9 cellular contexts compared by ENCODE assay signal in genomic region chr2:241509408-241509784, GRCh38. TPM values are rescaled to one million over a fixed set of nuclear protein-coding genes. Genes with fewer than 3 reads are reported as not detected.
DNase-seq lines count a peak whose midpoint lies in the region; ATAC-seq and TF ChIP-seq lines count a peak whose summit lies in the region.
"Had no signal": no experiment of that assay in that cellular context is flagged by ENCODE, and none has a peak within 500 bp of the region (broad histone marks: within the 10 kb centered on the region; RNA-seq: fewer than 3 reads in every experiment).

No MANE protein-coding gene starts in this region.

- H3K9ac ChIP-seq in duodenal mucosa (ENCODE audit: low read depth in 1 of 2, low read length in 2 of 2): peak overlapping the region; percentile 75 to 81

- no peak for TF ChIP-seq CTCF in A673 (conservative IDR thresholded peaks at IDR 0.05; ENCODE audit: low read depth, low read length)
- TF ChIP-seq CTCF in natural killer cell (IDR thresholded peaks at IDR 0.05): no peak

- intact Hi-C loops in A673 (cut with micrococcal nuclease; ENCODE audit: unreplicated experiment): no loop called here
- intact Hi-C loops in natural killer cell (cut with micrococcal nuclease): loop anchor here (5.0 kb wide), 2 partner anchors 128 to 192 kb away; partner anchors contain the start of genes ATG4B, HDLBP, SEPTIN2 and THAP4

- H3K9me3 Mint-ChIP-seq in natural killer cell: no peaks in the 10 kb centered on the region

- peaks cover 7 to 31% of the 10 kb centered on the region in 2 donors for H3K4me1 Mint-ChIP-seq in natural killer cell

- DNase-seq in A673 (ENCODE audit: low spot score) (no peak), natural killer cell (no peak), mucosa of gallbladder (ENCODE audit: low spot score) (no peak), NCI-H2196 (lab: John Stamatoyannopoulos, UW; ENCODE audit: unreplicated experiment) (no peak), HK-2 (ENCODE audit: unreplicated experiment) (no peak)
- DNase-seq in Jurkat, Clone E6-1 (ENCODE audit: low read depth, low spot score): no peak
- DNase-seq: GF-D8 had no signal

- TSS peak; percentile 38 for BruUV-seq in A673 (replicated peaks; lab: Mats Ljungman, UMichigan)

- H3K36me3 ChIP-seq in A673 (ENCODE audit: insufficient read depth, low read length, poor library complexity, severe bottlenecking): peaks cover 4% of the 10 kb centered on the region
- peaks cover 0 to 2% of the 10 kb centered on the region in 2 donors for H3K36me3 ChIP-seq in duodenal mucosa (ENCODE audit: control insufficient read depth in 1 of 2, insufficient read depth in 2 of 2, low read length in 2 of 2)

- H3K27ac ChIP-seq in A673 (ENCODE audit: low read depth, low read length, poor library complexity, severe bottlenecking): peak overlapping the region; percentile 87
- no peak overlapping the region for H3K27ac ChIP-seq in duodenal mucosa (ENCODE audit: low read depth, low read length)

- H3K4me1 ChIP-seq in A673 (ENCODE audit: insufficient read depth, low read length, poor library complexity, severe bottlenecking) (peaks cover 18% of the 10 kb centered on the region), duodenal mucosa (ENCODE audit: control insufficient read depth in 1 of 2, insufficient read depth in 2 of 2, low read length in 2 of 2) (peaks cover 19 to 29% of the 10 kb centered on the region in 2 donors)

- H3K27me3 ChIP-seq in A673 (replicated peaks; ENCODE audit: insufficient read depth, low read depth, low read length, poor library complexity): no peaks in the 10 kb centered on the region
- no peaks in the 10 kb centered on the region for H3K27me3 ChIP-seq in duodenal mucosa (ENCODE audit: control insufficient read depth in 1 of 2, insufficient read depth in 2 of 2, low read length in 2 of 2)

- CTCF ChIA-PET in A673 (lab: Charles Lee): no interaction called here

- H3K4me3 Mint-ChIP-seq in natural killer cell: peak overlapping the region; percentile 82

- POLR2A ChIA-PET in A673 (lab: Charles Lee; ENCODE audit: low non-redundant PET): no interaction called here

- peaks cover 0 to 3% of the 10 kb centered on the region in 2 donors for H3K27me3 Mint-ChIP-seq in natural killer cell (ENCODE audit: low read depth in 2 of 2)

- H3K36me3 Mint-ChIP-seq in natural killer cell: no peaks in the 10 kb centered on the region

- H3K4me3 ChIP-seq in A673 (ENCODE audit: low read depth, low read length, poor library complexity, severe bottlenecking): peak overlapping the region; percentile 98
- H3K4me3 ChIP-seq in Jurkat, Clone E6-1 (ENCODE audit: low read length): peak overlapping the region; percentile 66
- peak overlapping the region; percentile 80 to 93 for H3K4me3 ChIP-seq in duodenal mucosa (ENCODE audit: low read depth in 1 of 2, low read length in 2 of 2)

- peak overlapping the region; percentile 80 to 82 for H3K27ac Mint-ChIP-seq in natural killer cell

- H3K9me3 ChIP-seq in A673 (ENCODE audit: low read depth, low read length, poor library complexity, severe bottlenecking) (no peaks in the 10 kb centered on the region), duodenal mucosa (ENCODE audit: control insufficient read depth in 1 of 2, low read length in 2 of 2) (no peaks in the 10 kb centered on the region)

- ATAC-seq in natural killer cell: no peak
- ATAC-seq in GM19023 (IDR thresholded peaks at IDR 0.05; ENCODE audit: unreplicated experiment): no peak

RNA-seq across cellular contexts. Expression of gene STK25, which starts 1.0 kb away (rescaled TPM):
- 171 and 190 TPM in 2 replicates for total RNA-seq in A673 (2021)
- 234 TPM for polyA plus RNA-seq in Jurkat, Clone E6-1 (2012; ENCODE audit: insufficient read depth, insufficient read length)
- total RNA-seq in natural killer cell: 100 to 1,000 TPM; 110 to 140 (median 135) TPM
- total RNA-seq in mucosa of gallbladder: 158 TPM

RNA-seq across cellular contexts. Expression of gene BOK, which starts 49.1 kb away (rescaled TPM):
- total RNA-seq in A673 (2021): 2.7 and 4.0 TPM in 2 replicates
- 2.7 TPM for polyA plus RNA-seq in Jurkat, Clone E6-1 (2012; ENCODE audit: insufficient read depth, insufficient read length)
- total RNA-seq in natural killer cell: 10 to 100 TPM; 11.0 to 23.7 (median 19.6) TPM
- 76.8 TPM for total RNA-seq in mucosa of gallbladder
